Comparison of ENCODE assay signal across 16 cellular contexts in genomic region chr5:137340899-137341298, GRCh38.
A peak's percentile ranks its signal among the peaks of the same experiment; 100 is the strongest.
DNase-seq lines count a peak whose midpoint lies in the region; ATAC-seq and TF ChIP-seq lines count a peak whose summit lies in the region.
"Had no signal": no experiment of that assay in that cellular context is flagged by ENCODE, and none has a peak within 500 bp of the region (broad histone marks: within the 10 kb centered on the region; RNA-seq: fewer than 3 reads in every experiment).

No MANE protein-coding gene starts in this region.

- H3K27ac ChIP-seq in VCaP (peak overlapping the region; percentile 66), dorsolateral prefrontal cortex (peak overlapping the region in 48 of 59 donors; percentile 0 to 90 (median 60))
- H3K27ac ChIP-seq: A549; BLaER1 treated with 17β-estradiol and CSF1 and Interleukin-3, amounts not matched to agents 10 nM and 100 nM had no signal

- no peak overlapping the region for H3K4me3 ChIP-seq in dorsolateral prefrontal cortex
- H3K4me3 ChIP-seq: A549; BLaER1 treated with 17β-estradiol and CSF1 and Interleukin-3, amounts not matched to agents 10 nM and 100 nM had no signal

- DNase-seq in dorsolateral prefrontal cortex (peak in 8 of 10 donors; percentile 26 to 78 (median 49)), medulla oblongata (ENCODE audit: extremely low spot score) (peak; percentile 61), superior temporal gyrus (ENCODE audit: extremely low spot score) (peak; percentile 68), NCI-H128 (lab: John Stamatoyannopoulos, UW; ENCODE audit: unreplicated experiment) (no peak)
- DNase-seq in activated CD4-positive, CD25-positive, alpha-beta regulatory T cell (lab: John Stamatoyannopoulos, UW), result no peak
- DNase-seq: Calu3; CD4-positive, alpha-beta T cell; DMS 273 treated with DMSO at 0.1 percent for 48 hours; DMS79 treated with DMSO at 0.1 percent for 48 hours; EL; GOT3; H9 had no signal

- TF ChIP-seq CTCF in VCaP (conservative IDR thresholded peaks at IDR 0.05), result no peak
- TF ChIP-seq CTCF in dorsolateral prefrontal cortex (IDR thresholded peaks at IDR 0.05 in 54 of 56, conservative IDR thresholded peaks at IDR 0.05 in 2 of 56; ENCODE audit: low read depth in 1 of 56, partially characterized antibody in 56 of 56), result peak in 1 of 56 donors; percentile 11

- intact Hi-C loops in dorsolateral prefrontal cortex (cut with DNase I), result loop anchor here in 1 of 2 donors (10.0 kb wide), 1 partner anchor 124 kb away; no protein-coding TSS in a partner anchor

- no peaks in the 10 kb centered on the region for H3K27me3 ChIP-seq in dorsolateral prefrontal cortex
- H3K27me3 ChIP-seq: BLaER1 treated with 17β-estradiol and CSF1 and Interleukin-3, amounts not matched to agents 10 nM and 100 nM had no signal

- ATAC-seq in GM19395 (IDR thresholded peaks at IDR 0.05; ENCODE audit: unreplicated experiment), result no peak
- ATAC-seq: A549 had no signal

Comparison
In these comparisons a context has a peak if more than half of its experiments do, and no peak if none do; other contexts are left out.
1. DNase-seq: peak in dorsolateral prefrontal cortex (8 of 10), medulla oblongata (single experiment) and superior temporal gyrus (single experiment); none in NCI-H128 (single experiment) and activated CD4-positive, CD25-positive, alpha-beta regulatory T cell (0 of 4).